1 cellular context compared by ENCODE assay signal in the genomic region with DNA sequence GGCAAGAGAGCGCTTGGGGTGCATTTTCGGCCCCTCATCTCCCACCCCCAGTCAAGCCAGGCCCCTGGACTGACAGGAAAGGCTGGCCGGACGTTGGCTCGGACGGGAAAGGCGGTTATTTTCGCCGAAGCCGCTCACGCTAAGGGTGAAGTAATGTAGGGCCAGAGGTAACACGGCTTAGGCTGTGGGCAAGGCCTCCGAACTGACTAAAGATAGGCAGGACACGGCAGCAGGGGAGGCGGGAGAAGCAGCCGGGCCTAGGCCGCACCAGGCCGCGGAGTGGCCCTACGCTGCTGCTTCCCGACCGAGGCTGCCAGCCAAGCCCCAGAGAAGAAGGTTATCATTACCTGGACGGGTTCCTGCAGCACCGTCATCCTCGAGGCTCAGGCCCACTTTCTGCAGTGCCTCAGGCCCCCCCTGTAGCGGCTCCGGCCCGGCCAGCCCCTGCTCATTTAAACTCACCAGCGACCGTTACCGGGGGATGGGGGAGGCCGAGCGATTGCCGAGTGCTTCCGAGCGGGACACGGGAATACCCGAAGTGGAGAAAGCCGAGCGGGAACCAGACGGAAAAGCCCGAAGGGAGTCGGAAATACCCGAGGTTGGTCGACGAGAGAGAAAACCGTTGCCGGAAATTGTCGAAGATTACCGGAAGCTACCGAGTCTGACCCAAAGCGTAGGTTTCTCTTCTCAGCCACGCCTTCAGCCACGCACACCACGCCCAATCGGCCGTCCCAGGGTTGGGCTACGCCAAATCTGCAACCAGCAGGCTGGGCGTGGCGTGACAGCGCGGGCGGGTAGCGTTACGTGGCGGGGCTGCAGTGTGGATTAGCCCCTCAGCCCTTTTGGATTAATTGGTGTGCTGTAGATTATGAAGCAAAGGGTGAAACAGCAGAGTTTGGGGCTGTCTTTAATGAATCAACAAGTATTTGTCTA.
TF ChIP-seq lines count a peak whose summit lies in the region.

A gene with protein sequence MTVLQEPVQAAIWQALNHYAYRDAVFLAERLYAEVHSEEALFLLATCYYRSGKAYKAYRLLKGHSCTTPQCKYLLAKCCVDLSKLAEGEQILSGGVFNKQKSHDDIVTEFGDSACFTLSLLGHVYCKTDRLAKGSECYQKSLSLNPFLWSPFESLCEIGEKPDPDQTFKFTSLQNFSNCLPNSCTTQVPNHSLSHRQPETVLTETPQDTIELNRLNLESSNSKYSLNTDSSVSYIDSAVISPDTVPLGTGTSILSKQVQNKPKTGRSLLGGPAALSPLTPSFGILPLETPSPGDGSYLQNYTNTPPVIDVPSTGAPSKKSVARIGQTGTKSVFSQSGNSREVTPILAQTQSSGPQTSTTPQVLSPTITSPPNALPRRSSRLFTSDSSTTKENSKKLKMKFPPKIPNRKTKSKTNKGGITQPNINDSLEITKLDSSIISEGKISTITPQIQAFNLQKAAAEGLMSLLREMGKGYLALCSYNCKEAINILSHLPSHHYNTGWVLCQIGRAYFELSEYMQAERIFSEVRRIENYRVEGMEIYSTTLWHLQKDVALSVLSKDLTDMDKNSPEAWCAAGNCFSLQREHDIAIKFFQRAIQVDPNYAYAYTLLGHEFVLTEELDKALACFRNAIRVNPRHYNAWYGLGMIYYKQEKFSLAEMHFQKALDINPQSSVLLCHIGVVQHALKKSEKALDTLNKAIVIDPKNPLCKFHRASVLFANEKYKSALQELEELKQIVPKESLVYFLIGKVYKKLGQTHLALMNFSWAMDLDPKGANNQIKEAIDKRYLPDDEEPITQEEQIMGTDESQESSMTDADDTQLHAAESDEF (minus strand): TSS at position 497 of the 933 bp plus-strand sequence. CDS start 123 bp downstream, at position 374.

TF ChIP-seq in WTC11, 78 proteins besides CTCF, POLR2A, EP300 and RAD21 (continued from another document and continues in another):
- TF ChIP-seq, protein P1, sequence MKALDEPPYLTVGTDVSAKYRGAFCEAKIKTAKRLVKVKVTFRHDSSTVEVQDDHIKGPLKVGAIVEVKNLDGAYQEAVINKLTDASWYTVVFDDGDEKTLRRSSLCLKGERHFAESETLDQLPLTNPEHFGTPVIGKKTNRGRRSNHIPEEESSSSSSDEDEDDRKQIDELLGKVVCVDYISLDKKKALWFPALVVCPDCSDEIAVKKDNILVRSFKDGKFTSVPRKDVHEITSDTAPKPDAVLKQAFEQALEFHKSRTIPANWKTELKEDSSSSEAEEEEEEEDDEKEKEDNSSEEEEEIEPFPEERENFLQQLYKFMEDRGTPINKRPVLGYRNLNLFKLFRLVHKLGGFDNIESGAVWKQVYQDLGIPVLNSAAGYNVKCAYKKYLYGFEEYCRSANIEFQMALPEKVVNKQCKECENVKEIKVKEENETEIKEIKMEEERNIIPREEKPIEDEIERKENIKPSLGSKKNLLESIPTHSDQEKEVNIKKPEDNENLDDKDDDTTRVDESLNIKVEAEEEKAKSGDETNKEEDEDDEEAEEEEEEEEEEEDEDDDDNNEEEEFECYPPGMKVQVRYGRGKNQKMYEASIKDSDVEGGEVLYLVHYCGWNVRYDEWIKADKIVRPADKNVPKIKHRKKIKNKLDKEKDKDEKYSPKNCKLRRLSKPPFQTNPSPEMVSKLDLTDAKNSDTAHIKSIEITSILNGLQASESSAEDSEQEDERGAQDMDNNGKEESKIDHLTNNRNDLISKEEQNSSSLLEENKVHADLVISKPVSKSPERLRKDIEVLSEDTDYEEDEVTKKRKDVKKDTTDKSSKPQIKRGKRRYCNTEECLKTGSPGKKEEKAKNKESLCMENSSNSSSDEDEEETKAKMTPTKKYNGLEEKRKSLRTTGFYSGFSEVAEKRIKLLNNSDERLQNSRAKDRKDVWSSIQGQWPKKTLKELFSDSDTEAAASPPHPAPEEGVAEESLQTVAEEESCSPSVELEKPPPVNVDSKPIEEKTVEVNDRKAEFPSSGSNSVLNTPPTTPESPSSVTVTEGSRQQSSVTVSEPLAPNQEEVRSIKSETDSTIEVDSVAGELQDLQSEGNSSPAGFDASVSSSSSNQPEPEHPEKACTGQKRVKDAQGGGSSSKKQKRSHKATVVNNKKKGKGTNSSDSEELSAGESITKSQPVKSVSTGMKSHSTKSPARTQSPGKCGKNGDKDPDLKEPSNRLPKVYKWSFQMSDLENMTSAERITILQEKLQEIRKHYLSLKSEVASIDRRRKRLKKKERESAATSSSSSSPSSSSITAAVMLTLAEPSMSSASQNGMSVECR (CRISPR knock-in tag; IDR thresholded peaks at IDR 0.05; ENCODE audit: borderline replicate concordance), result no peak
- TF ChIP-seq ATF1 (CRISPR knock-in tag; IDR thresholded peaks at IDR 0.05) (no peak), EMX1 (CRISPR knock-in tag; IDR thresholded peaks at IDR 0.05) (no peak), ESRRA (CRISPR knock-in tag; IDR thresholded peaks at IDR 0.05; ENCODE audit: borderline replicate concordance) (no peak), CREB1 (CRISPR knock-in tag; IDR thresholded peaks at IDR 0.05) (no peak), SMAD4 (CRISPR knock-in tag; IDR thresholded peaks at IDR 0.05) (no peak), RORB (CRISPR knock-in tag; IDR thresholded peaks at IDR 0.05) (no peak), GTF2I (CRISPR knock-in tag; conservative IDR thresholded peaks at IDR 0.05) (no peak), USF1 (CRISPR knock-in tag; IDR thresholded peaks at IDR 0.05) (no peak), USF2 (CRISPR knock-in tag; IDR thresholded peaks at IDR 0.05) (no peak), MAX (CRISPR knock-in tag; IDR thresholded peaks at IDR 0.05) (peak; percentile 52), NR3C1 (CRISPR knock-in tag; conservative IDR thresholded peaks at IDR 0.05; ENCODE audit: low read depth) (no peak), TEAD1 (CRISPR knock-in tag; IDR thresholded peaks at IDR 0.05) (no peak), ZNF263 (CRISPR knock-in tag; IDR thresholded peaks at IDR 0.05; ENCODE audit: low read depth) (no peak), FOXP1 (CRISPR knock-in tag; IDR thresholded peaks at IDR 0.05; ENCODE audit: borderline replicate concordance) (peak; percentile 69; the same call in 1 of the 2 replicates), ZNF219 (CRISPR knock-in tag; IDR thresholded peaks at IDR 0.05; ENCODE audit: borderline replicate concordance) (no peak), NFATC4 (CRISPR knock-in tag; IDR thresholded peaks at IDR 0.05) (no peak), ATF6 (CRISPR knock-in tag; IDR thresholded peaks at IDR 0.05) (no peak), NR1H2 (CRISPR knock-in tag; IDR thresholded peaks at IDR 0.05) (no peak), JUN (CRISPR knock-in tag; IDR thresholded peaks at IDR 0.05) (no peak), FOXJ3 (CRISPR knock-in tag; IDR thresholded peaks at IDR 0.05; ENCODE audit: borderline replicate concordance) (no peak), MYBL2 (CRISPR knock-in tag; IDR thresholded peaks at IDR 0.05) (peak; percentile 97), SOX15 (CRISPR knock-in tag; IDR thresholded peaks at IDR 0.05) (no peak), TEAD4 (CRISPR knock-in tag; IDR thresholded peaks at IDR 0.05) (no peak), ZNF121 (CRISPR knock-in tag; IDR thresholded peaks at IDR 0.05) (peak; percentile 54; the same call in 1 of the 2 replicates), ELF4 (CRISPR knock-in tag; IDR thresholded peaks at IDR 0.05; ENCODE audit: low read depth) (no peak), AFF4 (CRISPR knock-in tag; IDR thresholded peaks at IDR 0.05; ENCODE audit: borderline replicate concordance) (no peak)
- TF ChIP-seq, protein P2, sequence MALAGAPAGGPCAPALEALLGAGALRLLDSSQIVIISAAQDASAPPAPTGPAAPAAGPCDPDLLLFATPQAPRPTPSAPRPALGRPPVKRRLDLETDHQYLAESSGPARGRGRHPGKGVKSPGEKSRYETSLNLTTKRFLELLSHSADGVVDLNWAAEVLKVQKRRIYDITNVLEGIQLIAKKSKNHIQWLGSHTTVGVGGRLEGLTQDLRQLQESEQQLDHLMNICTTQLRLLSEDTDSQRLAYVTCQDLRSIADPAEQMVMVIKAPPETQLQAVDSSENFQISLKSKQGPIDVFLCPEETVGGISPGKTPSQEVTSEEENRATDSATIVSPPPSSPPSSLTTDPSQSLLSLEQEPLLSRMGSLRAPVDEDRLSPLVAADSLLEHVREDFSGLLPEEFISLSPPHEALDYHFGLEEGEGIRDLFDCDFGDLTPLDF (CRISPR knock-in tag; IDR thresholded peaks at IDR 0.05), result 0 out of 2 replicates have a peak, but pooled peaks have one; percentile 16
- TF ChIP-seq, protein P3, sequence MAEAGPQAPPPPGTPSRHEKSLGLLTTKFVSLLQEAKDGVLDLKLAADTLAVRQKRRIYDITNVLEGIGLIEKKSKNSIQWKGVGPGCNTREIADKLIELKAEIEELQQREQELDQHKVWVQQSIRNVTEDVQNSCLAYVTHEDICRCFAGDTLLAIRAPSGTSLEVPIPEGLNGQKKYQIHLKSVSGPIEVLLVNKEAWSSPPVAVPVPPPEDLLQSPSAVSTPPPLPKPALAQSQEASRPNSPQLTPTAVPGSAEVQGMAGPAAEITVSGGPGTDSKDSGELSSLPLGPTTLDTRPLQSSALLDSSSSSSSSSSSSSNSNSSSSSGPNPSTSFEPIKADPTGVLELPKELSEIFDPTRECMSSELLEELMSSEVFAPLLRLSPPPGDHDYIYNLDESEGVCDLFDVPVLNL (CRISPR knock-in tag; IDR thresholded peaks at IDR 0.05; ENCODE audit: borderline replicate concordance, low read depth), result no peak
- TF ChIP-seq, protein P4, sequence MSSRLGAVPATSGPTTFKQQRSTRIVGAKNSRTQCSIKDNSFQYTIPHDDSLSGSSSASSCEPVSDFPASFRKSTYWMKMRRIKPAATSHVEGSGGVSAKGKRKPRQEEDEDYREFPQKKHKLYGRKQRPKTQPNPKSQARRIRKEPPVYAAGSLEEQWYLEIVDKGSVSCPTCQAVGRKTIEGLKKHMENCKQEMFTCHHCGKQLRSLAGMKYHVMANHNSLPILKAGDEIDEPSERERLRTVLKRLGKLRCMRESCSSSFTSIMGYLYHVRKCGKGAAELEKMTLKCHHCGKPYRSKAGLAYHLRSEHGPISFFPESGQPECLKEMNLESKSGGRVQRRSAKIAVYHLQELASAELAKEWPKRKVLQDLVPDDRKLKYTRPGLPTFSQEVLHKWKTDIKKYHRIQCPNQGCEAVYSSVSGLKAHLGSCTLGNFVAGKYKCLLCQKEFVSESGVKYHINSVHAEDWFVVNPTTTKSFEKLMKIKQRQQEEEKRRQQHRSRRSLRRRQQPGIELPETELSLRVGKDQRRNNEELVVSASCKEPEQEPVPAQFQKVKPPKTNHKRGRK (CRISPR knock-in tag; IDR thresholded peaks at IDR 0.05; ENCODE audit: borderline replicate concordance), result no peak
- TF ChIP-seq, protein P5, sequence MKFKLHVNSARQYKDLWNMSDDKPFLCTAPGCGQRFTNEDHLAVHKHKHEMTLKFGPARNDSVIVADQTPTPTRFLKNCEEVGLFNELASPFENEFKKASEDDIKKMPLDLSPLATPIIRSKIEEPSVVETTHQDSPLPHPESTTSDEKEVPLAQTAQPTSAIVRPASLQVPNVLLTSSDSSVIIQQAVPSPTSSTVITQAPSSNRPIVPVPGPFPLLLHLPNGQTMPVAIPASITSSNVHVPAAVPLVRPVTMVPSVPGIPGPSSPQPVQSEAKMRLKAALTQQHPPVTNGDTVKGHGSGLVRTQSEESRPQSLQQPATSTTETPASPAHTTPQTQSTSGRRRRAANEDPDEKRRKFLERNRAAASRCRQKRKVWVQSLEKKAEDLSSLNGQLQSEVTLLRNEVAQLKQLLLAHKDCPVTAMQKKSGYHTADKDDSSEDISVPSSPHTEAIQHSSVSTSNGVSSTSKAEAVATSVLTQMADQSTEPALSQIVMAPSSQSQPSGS (CRISPR knock-in tag; IDR thresholded peaks at IDR 0.05; ENCODE audit: borderline replicate concordance, low read depth), result no peak
